Comparison of ENCODE assay signal across 1 cellular context in genomic region chr1:185044981-185045792, GRCh38.
TF ChIP-seq lines count a peak whose summit lies in the region.

Gene RNF2 (plus strand): TSS chr1:185045558. CDS start chr1:185087554, 41,996 bp downstream.

TF ChIP-seq in GM12878, 131 proteins besides CTCF, POLR2A, EP300 and RAD21 (continued from another document):
- TF ChIP-seq LARP7 (IDR thresholded peaks at IDR 0.05) = peak; percentile 58; the same call in 1 of the 2 replicates
- peak; percentile 19; the same call in 1 of the 2 replicates for TF ChIP-seq MXI1 (IDR thresholded peaks at IDR 0.05; ENCODE audit: low read depth, low read length)
- no peak for TF ChIP-seq HDAC6 (IDR thresholded peaks at IDR 0.05; ENCODE audit: unreplicated experiment)
- 0 out of 2 replicates have a peak, but pooled peaks have one; percentile 3 for TF ChIP-seq HCFC1 (IDR thresholded peaks at IDR 0.05; ENCODE audit: low read length)
- TF ChIP-seq BACH1 (IDR thresholded peaks at IDR 0.05; ENCODE audit: borderline replicate concordance) = 0 out of 2 replicates have a peak, but pooled peaks have one; percentile 42
- TF ChIP-seq, protein P1, sequence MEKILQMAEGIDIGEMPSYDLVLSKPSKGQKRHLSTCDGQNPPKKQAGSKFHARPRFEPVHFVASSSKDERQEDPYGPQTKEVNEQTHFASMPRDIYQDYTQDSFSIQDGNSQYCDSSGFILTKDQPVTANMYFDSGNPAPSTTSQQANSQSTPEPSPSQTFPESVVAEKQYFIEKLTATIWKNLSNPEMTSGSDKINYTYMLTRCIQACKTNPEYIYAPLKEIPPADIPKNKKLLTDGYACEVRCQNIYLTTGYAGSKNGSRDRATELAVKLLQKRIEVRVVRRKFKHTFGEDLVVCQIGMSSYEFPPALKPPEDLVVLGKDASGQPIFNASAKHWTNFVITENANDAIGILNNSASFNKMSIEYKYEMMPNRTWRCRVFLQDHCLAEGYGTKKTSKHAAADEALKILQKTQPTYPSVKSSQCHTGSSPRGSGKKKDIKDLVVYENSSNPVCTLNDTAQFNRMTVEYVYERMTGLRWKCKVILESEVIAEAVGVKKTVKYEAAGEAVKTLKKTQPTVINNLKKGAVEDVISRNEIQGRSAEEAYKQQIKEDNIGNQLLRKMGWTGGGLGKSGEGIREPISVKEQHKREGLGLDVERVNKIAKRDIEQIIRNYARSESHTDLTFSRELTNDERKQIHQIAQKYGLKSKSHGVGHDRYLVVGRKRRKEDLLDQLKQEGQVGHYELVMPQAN (conservative IDR thresholded peaks at IDR 0.05) = 0 out of 2 replicates have a peak, but pooled peaks have one; percentile 20
- no peak for TF ChIP-seq RAD51 (IDR thresholded peaks at IDR 0.05)
- TF ChIP-seq, protein P2, sequence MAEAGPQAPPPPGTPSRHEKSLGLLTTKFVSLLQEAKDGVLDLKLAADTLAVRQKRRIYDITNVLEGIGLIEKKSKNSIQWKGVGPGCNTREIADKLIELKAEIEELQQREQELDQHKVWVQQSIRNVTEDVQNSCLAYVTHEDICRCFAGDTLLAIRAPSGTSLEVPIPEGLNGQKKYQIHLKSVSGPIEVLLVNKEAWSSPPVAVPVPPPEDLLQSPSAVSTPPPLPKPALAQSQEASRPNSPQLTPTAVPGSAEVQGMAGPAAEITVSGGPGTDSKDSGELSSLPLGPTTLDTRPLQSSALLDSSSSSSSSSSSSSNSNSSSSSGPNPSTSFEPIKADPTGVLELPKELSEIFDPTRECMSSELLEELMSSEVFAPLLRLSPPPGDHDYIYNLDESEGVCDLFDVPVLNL (IDR thresholded peaks at IDR 0.05; ENCODE audit: low read depth, low read length) = no peak
- peak; percentile 69; the same call in 1 of the 2 replicates for TF ChIP-seq GATAD2B (conservative IDR thresholded peaks at IDR 0.05; ENCODE audit: low read depth)
- TF ChIP-seq ASH2L (IDR thresholded peaks at IDR 0.05; ENCODE audit: borderline replicate concordance, low read depth) = no peak
